Comparison of ENCODE assay signal across 8 cellular contexts in the genomic region with DNA sequence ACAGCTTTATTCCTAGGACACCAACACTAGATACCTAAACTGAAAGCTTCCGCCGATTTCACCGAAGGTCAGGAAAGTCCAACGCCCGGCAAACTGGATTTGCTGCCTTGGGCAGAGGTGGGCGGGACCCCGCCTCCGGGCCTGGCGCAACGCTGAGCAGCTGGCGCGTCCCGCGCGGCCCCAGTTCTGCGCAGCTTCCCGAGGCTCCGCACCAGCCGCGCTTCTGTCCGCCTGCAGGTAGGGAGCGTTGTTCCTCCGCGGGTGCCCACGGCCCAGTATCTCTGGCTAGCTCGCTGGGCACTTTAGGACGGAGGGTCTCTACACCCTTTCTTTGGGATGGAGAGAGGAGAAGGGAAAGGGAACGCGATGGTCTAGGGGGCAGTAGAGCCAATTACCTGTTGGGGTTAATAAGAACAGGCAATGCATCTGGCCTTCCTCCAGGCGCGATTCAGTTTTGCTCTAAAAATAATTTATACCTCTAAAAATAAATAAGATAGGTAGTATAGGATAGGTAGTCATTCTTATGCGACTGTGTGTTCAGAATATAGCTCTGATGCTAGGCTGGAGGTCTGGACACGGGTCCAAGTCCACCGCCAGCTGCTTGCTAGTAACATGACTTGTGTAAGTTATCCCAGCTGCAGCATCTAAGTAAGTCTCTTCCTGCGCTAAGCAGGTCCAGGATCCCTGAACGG.
DNase-seq lines count a peak whose midpoint lies in the region; ATAC-seq and TF ChIP-seq lines count a peak whose summit lies in the region.

CD274 (plus strand) TSS at position 183 of the 692 bp plus-strand sequence. CDS start 5,572 bp downstream, outside the sequence.

- DNase-seq in NOMO-1 (lab: John Stamatoyannopoulos, UW; ENCODE audit: unreplicated experiment in 2 of 2) (peak; percentile 40 to 69), epidermal melanocyte (ENCODE audit: insufficient read length, low spot score) (peak; percentile 42), middle frontal gyrus (ENCODE audit: extremely low spot score, low spot score) (peak; percentile 54)
- peak; percentile 80 for DNase-seq in activated CD8-positive, alpha-beta memory T cell treated with anti-CD3 and anti-CD28 coated beads, Interleukin-2, amount 50 U/mL, for 4 hours
- peak; percentile 50 to 58 for DNase-seq in stimulated activated CD8-positive, alpha-beta memory T cell treated with anti-CD3 and anti-CD28 coated beads, Interleukin-2, amount 100 ng/mL, for 1 hour (ENCODE audit: low read depth in 2 of 2)

- peak; percentile 90 for TF ChIP-seq CTCF in C4-2B (conservative IDR thresholded peaks at IDR 0.05)

- H3K27ac ChIP-seq in C4-2B, result no peak within 1 kb of the TSS

- ATAC-seq in GM19328 (IDR thresholded peaks at IDR 0.05; ENCODE audit: unreplicated experiment), result peak; percentile 59
- peak; percentile 62 for ATAC-seq in HG03521 (IDR thresholded peaks at IDR 0.05; ENCODE audit: unreplicated experiment)
